Comparison of ENCODE assay signal across 27 cellular contexts in the genomic region with DNA sequence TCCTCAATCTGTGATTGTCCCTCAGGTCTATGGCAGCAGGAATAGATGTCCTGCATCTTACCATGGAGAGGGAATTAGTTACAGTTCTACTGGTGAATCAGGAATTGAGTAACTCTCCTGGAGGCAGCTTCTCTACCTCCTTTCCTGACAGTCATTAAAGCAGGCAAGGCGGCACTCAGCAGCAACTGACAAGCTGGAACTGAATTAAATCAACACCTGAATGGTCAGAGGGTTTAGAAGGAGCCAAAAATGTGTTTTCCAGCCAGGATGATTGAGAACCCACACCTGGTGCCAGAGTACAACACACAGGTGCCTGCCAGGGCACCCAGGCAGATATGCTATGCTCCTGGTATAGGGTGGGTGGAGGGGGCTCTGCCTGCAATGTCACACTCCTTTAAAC. TPM values are rescaled to one million over a fixed set of nuclear protein-coding genes. Genes with fewer than 3 reads are reported as not detected.
DNase-seq lines count a peak whose midpoint lies in the region; ATAC-seq and TF ChIP-seq lines count a peak whose summit lies in the region.
"Had no signal": no experiment of that assay in that cellular context is flagged by ENCODE, and none has a peak within 500 bp of the region (broad histone marks: within the 10 kb centered on the region; RNA-seq: fewer than 3 reads in every experiment).

No MANE protein-coding gene starts in this region.

- TF ChIP-seq CTCF in GM23338 (conservative IDR thresholded peaks at IDR 0.05; ENCODE audit: low read depth in 2 of 2) = no peak
- no peak for TF ChIP-seq CTCF in mammary epithelial cell (conservative IDR thresholded peaks at IDR 0.05 in 1 of 2, IDR thresholded peaks at IDR 0.05 in 1 of 2; ENCODE audit: extremely low read depth in 1 of 2, insufficient read depth in 1 of 2, low read depth in 1 of 2, low read length in 2 of 2)
- TF ChIP-seq CTCF in nephron progenitor cell (IDR thresholded peaks at IDR 0.05) = no peak

- 0 out of 2 replicates have a peak overlapping the region, but pooled peaks have one; percentile 9 for H2AFZ ChIP-seq in GM23338
- H2AFZ ChIP-seq in mammary epithelial cell (ENCODE audit: low read depth, low read length) = no peak overlapping the region
- H2AFZ ChIP-seq: neural progenitor cell had no signal

- H3K9ac ChIP-seq in mammary epithelial cell (ENCODE audit: insufficient read depth, low read length) = no peak overlapping the region
- H3K9ac ChIP-seq: neural progenitor cell had no signal

- no peaks in the 10 kb centered on the region for H3K79me2 ChIP-seq in GM23338 (replicated peaks; ENCODE audit: insufficient read depth)
- no peaks in the 10 kb centered on the region for H3K79me2 ChIP-seq in mammary epithelial cell (ENCODE audit: insufficient read depth, low read length)

- in situ Hi-C loops in mammary epithelial cell (cut with MboI; ENCODE audit: low sequenced_read_pairs in 2 of 2) = no loop called here

- H3K27ac ChIP-seq in GM23338 (ENCODE audit: low read depth) (no peak overlapping the region), mammary epithelial cell (ENCODE audit: insufficient read depth, low read depth, low read length) (no peak overlapping the region)
- H3K27ac ChIP-seq: cardiac muscle cell, lower lobe of right lung, neural progenitor cell, SK-N-MC had no signal

- H3K4me3 ChIP-seq in GM23338 (no peak overlapping the region), mammary epithelial cell (replicated peaks in 1 of 3; ENCODE audit: insufficient read depth in 1 of 3, low read depth in 2 of 3, low read length in 3 of 3) (no peak overlapping the region)
- H3K4me3 ChIP-seq: cardiac muscle cell, lower lobe of right lung, neural progenitor cell, SK-N-MC had no signal

- H3K4me1 Mint-ChIP-seq in GM23338 = peaks cover 24% of the 10 kb centered on the region; the same call in 2 of the 3 replicates
- H3K4me1 Mint-ChIP-seq in nephron progenitor cell = peaks cover 42% of the 10 kb centered on the region

- H3K27ac Mint-ChIP-seq in GM23338 (no peak overlapping the region), nephron progenitor cell (peak overlapping the region; percentile 87)
- H3K27ac Mint-ChIP-seq: activated T-cell treated with anti-CD3 and anti-CD28 coated beads, Interleukin-2, amount 50 U/mL, for 72 hours; neural progenitor cell; progenitor cell of endocrine pancreas had no signal

- no peak overlapping the region for H3K4me3 Mint-ChIP-seq in GM23338
- H3K4me3 Mint-ChIP-seq in nephron progenitor cell = no peak overlapping the region
- H3K4me3 Mint-ChIP-seq: activated T-cell treated with anti-CD3 and anti-CD28 coated beads, Interleukin-2, amount 50 U/mL, for 72 hours; neural progenitor cell had no signal

- 18% methylated on average over 1 of the region's 1 CpG for WGBS in mammary epithelial cell (ENCODE audit: low coverage, missing lambda C conversion rate)

- no peaks in the 10 kb centered on the region for H3F3A ChIP-seq in GM23338 (replicated peaks; ENCODE audit: low read depth)

- DNase-seq in GM23338 (ENCODE audit: low spot score) = no peak
- DNase-seq in NCI-H2081 treated with DMSO at 0.1 percent for 48 hours (lab: John Stamatoyannopoulos, UW) = peak; percentile 29
- DNase-seq in mammary epithelial cell = peak; percentile 64
- no peak for DNase-seq in nephron progenitor cell
- DNase-seq in KG1 (lab: John Stamatoyannopoulos, UW) = no peak
- no peak for DNase-seq in activated CD4-positive, alpha-beta T cell treated with anti-CD3 and anti-CD28 coated beads for 1 hour
- DNase-seq: activated CD4-positive, alpha-beta T cell treated with anti-CD3 and anti-CD28 coated beads for 48 hours; activated naive CD4-positive, alpha-beta T cell treated with anti-CD3 and anti-CD28 coated beads, Interleukin-2, amount 50 U/mL, for 16 hours; activated T-cell treated with anti-CD3 and anti-CD28 coated beads, Interleukin-2, amount 50 U/mL, for 72 hours; amygdala; COR-L47; cortex of kidney; GDM1; hypothalamus; lower lobe of right lung; MV-4-11; NCI-H1930; NCI-H524; stimulated activated CD4-positive, alpha-beta T cell treated with anti-CD3 and anti-CD28 coated beads, Interleukin-4, amount 100 ng/mL, for 1 hour; stimulated activated naive CD4-positive, alpha-beta T cell; T-helper 2 cell had no signal

- H3K36me3 Mint-ChIP-seq in GM23338 (ENCODE audit: low read depth) = no peaks in the 10 kb centered on the region
- H3K36me3 Mint-ChIP-seq in nephron progenitor cell (ENCODE audit: low read depth) = no peaks in the 10 kb centered on the region
- H3K36me3 Mint-ChIP-seq: neural progenitor cell had no signal

- H3K4me2 ChIP-seq in GM23338 = no peak overlapping the region
- peak overlapping the region; percentile 3 for H3K4me2 ChIP-seq in mammary epithelial cell (ENCODE audit: insufficient read depth, low read depth, low read length)
- H3K4me2 ChIP-seq: neural progenitor cell had no signal

- H3K36me3 ChIP-seq in GM23338 (ENCODE audit: insufficient read depth) (no peaks in the 10 kb centered on the region), mammary epithelial cell (ENCODE audit: insufficient read depth, low read length) (no peaks in the 10 kb centered on the region)
- H3K36me3 ChIP-seq: cardiac muscle cell, lower lobe of right lung, neural progenitor cell had no signal

- peaks cover 26% of the 10 kb centered on the region for H3K4me1 ChIP-seq in GM23338 (ENCODE audit: insufficient read depth)
- H3K4me1 ChIP-seq in mammary epithelial cell (ENCODE audit: insufficient read depth, low read length) = peaks cover 45% of the 10 kb centered on the region

- ATAC-seq in GM23338 (no peak; the same call in 2 of the 3 replicates), HG03025 (IDR thresholded peaks at IDR 0.05; ENCODE audit: low FRiP score, unreplicated experiment) (no peak), GM19455 (IDR thresholded peaks at IDR 0.05; ENCODE audit: unreplicated experiment) (no peak)
- ATAC-seq: activated T-cell treated with anti-CD3 and anti-CD28 coated beads, Interleukin-2, amount 50 U/mL, for 72 hours had no signal

- H3K9me3 Mint-ChIP-seq in GM23338 (no peaks in the 10 kb centered on the region), nephron progenitor cell (no peaks in the 10 kb centered on the region)
- H3K9me3 Mint-ChIP-seq: neural progenitor cell had no signal

- H3K27me3 ChIP-seq in GM23338 (ENCODE audit: insufficient read depth) (no peaks in the 10 kb centered on the region), mammary epithelial cell (ENCODE audit: insufficient read depth, low read length) (no peaks in the 10 kb centered on the region)
- H3K27me3 ChIP-seq: cardiac muscle cell, neural progenitor cell had no signal

- no TSS peak for BruUV-seq in mammary epithelial cell (replicated peaks; lab: Mats Ljungman, UMichigan)

- H4K20me1 ChIP-seq in GM23338 (replicated peaks; ENCODE audit: insufficient read depth) (no peaks in the 10 kb centered on the region), mammary epithelial cell (ENCODE audit: insufficient read depth, low read length) (no peaks in the 10 kb centered on the region)

- intact Hi-C loops in mammary epithelial cell (cut with micrococcal nuclease) = loop anchor here (2.0 kb wide), 1 partner anchor 43 kb away; a partner anchor contains a TSS

- no peaks in the 10 kb centered on the region for H3K27me3 Mint-ChIP-seq in GM23338 (ENCODE audit: insufficient read depth, low read depth, poor library complexity)
- no peaks in the 10 kb centered on the region for H3K27me3 Mint-ChIP-seq in nephron progenitor cell (ENCODE audit: low read depth, poor library complexity)
- H3K27me3 Mint-ChIP-seq: progenitor cell of endocrine pancreas had no signal

- CTCF ChIA-PET in mammary epithelial cell (lab: Charles Lee; ENCODE audit: low non-redundant PET) = interaction anchor here (0.6 kb wide), 1 partner anchor 150 kb away, joined by 15 read pairs; no protein-coding TSS in a partner anchor

- no peaks in the 10 kb centered on the region; the same call in 1 of the 2 replicates for H3K9me2 ChIP-seq in GM23338 (ENCODE audit: insufficient read depth)

- dilution Hi-C loops in mammary epithelial cell (cut with HindIII; ENCODE audit: low sequenced_read_pairs) = no loop called here

- H3K9me3 ChIP-seq in mammary epithelial cell (replicated peaks; ENCODE audit: insufficient read depth, low read length) = no peaks in the 10 kb centered on the region
- H3K9me3 ChIP-seq: lower lobe of right lung had no signal

TF ChIP-seq in GM23338, 12 proteins besides CTCF, POLR2A, EP300 and RAD21 (continues in another document):
- no peak for TF ChIP-seq CREB1 (CRISPR knock-in tag; IDR thresholded peaks at IDR 0.05; ENCODE audit: low read depth)
- TF ChIP-seq ZNF331 (CRISPR knock-in tag; IDR thresholded peaks at IDR 0.05; ENCODE audit: low read depth) = no peak
- TF ChIP-seq EZH2phosphoT487 (IDR thresholded peaks at IDR 0.05; ENCODE audit: unreplicated experiment) = no peak
- TF ChIP-seq STAT1 (IDR thresholded peaks at IDR 0.05; ENCODE audit: unreplicated experiment) = no peak
- TF ChIP-seq NANOG (IDR thresholded peaks at IDR 0.05; ENCODE audit: borderline replicate concordance) = no peak
- TF ChIP-seq JUNB (IDR thresholded peaks at IDR 0.05; ENCODE audit: unreplicated experiment) = no peak
- no peak for TF ChIP-seq EZH2 (IDR thresholded peaks at IDR 0.05; ENCODE audit: low read depth, unreplicated experiment)

RNA-seq across cellular contexts. Expression of a gene that starts 43.1 kb away (rescaled TPM):
- total RNA-seq in GM23338 (2014; rRNA removed; shearing (Covaris generic)) = 6.9 and 10.2 TPM in 2 replicates
- 2.8 and 4.5 TPM in 2 replicates for polyA plus RNA-seq in GM23338 (2016; fragmentation: Nextera tagmentation; extraction: Ambion mirVana)
- 100 to 1,000 TPM; 171 to 229 TPM for total RNA-seq in mammary epithelial cell
- 34.4 TPM for polyA plus RNA-seq in mammary epithelial cell
- polyA minus RNA-seq in mammary epithelial cell = 196 TPM

Comparison
In these comparisons a context has a peak if more than half of its experiments do, and no peak if none do; other contexts are left out.
1. DNase-seq: peak in NCI-H2081 treated with DMSO at 0.1 percent for 48 hours (single experiment) and mammary epithelial cell (single experiment); none in GM23338 (single experiment), nephron progenitor cell (single experiment), KG1 (single experiment) and activated CD4-positive, alpha-beta T cell treated with anti-CD3 and anti-CD28 coated beads for 1 hour (single experiment).
2. RNA of a gene that starts 43.1 kb away (total RNA-seq): 171 to 229 TPM in mammary epithelial cell; 6.9 to 10.2 TPM in GM23338; every median in the first group is over 10 times any median in the second.